8 cellular contexts compared by ENCODE assay signal in the genomic region with DNA sequence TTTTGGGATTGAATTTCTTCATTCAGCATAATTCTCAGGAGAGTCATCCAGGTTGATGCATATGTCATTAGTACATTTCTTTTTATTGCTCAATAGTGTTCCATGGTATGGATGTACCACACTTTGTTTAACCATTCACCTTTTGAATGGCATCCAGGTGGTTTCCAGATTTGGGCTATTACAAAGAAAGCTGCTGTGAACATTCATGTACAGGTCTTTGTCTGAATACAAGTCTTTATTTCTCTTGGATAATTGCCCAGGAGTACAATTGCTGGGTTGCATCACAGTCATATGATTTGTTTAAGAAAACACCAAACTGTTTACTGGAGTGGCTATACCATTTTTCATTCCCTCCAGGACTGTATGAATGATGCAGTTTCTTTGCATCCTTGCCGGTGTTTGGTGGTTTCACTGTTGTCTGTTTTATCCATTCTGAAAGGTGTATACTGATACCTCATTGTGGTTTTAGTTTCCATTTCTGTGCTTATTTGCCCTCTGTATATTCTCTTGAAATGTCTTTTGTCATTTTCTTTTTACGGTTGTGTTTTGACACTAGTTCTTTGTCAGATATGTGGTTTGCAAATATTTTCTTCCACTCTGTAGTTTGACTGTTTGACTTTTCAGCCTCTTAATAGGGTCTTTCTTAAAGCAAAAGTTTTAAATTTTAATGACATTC. TPM values are rescaled to one million over a fixed set of nuclear protein-coding genes. Genes with fewer than 3 reads are reported as not detected.
DNase-seq lines count a peak whose midpoint lies in the region; ATAC-seq and TF ChIP-seq lines count a peak whose summit lies in the region.

No MANE protein-coding gene starts in this region.

- TF ChIP-seq POLR2A in breast epithelium (IDR thresholded peaks at IDR 0.05), result no peak

- H3K27ac ChIP-seq in breast epithelium, result no peak overlapping the region
- peak overlapping the region; percentile 79 for H3K27ac ChIP-seq in epithelial cell of prostate
- no peak overlapping the region for H3K27ac ChIP-seq in upper lobe of right lung

- intact Hi-C loops in MCF 10A (cut with micrococcal nuclease) (no loop called here), breast epithelium (cut with DNase I; ENCODE audit: low total_unique reads) (no loop called here), upper lobe of right lung (cut with DNase I) (no loop called here)

- H3K27me3 ChIP-seq in breast epithelium, result no peaks in the 10 kb centered on the region
- H3K27me3 ChIP-seq in upper lobe of right lung, result no peaks in the 10 kb centered on the region

- peak overlapping the region; percentile 91 for H3K27ac Mint-ChIP-seq in MCF 10A (ENCODE audit: low read depth, unreplicated experiment)

- H3K9me3 Mint-ChIP-seq in MCF 10A (ENCODE audit: unreplicated experiment), result no peaks in the 10 kb centered on the region

- H3K27me3 Mint-ChIP-seq in MCF 10A (ENCODE audit: insufficient read depth, unreplicated experiment), result no peaks in the 10 kb centered on the region

- no TSS peak for BruUV-seq in MCF 10A (replicated peaks; lab: Mats Ljungman, UMichigan)

- ATAC-seq in HG02938 (IDR thresholded peaks at IDR 0.05; ENCODE audit: unreplicated experiment) (peak; percentile 99), upper lobe of right lung (no peak)

- H3K4me3 ChIP-seq in breast epithelium (no peak overlapping the region), upper lobe of right lung (no peak overlapping the region)

- CTCF ChIA-PET in MCF 10A (lab: Yijun Ruan, JAX), result no interaction called here

- H3K4me3 Mint-ChIP-seq in MCF 10A (ENCODE audit: unreplicated experiment), result peak overlapping the region; percentile 61

- DNase-seq in MCF 10A (ENCODE audit: unreplicated experiment) (peak; percentile 98), breast epithelium (ENCODE audit: low spot score in 2 of 2) (no peak), NCI-H2196 (lab: John Stamatoyannopoulos, UW; ENCODE audit: unreplicated experiment) (peak; percentile 76), epithelial cell of prostate (ENCODE audit: low read depth, low spot score) (peak; percentile 100), upper lobe of right lung (no peak), NCI-H187 treated with DMSO at 0.1 percent for 48 hours (lab: John Stamatoyannopoulos, UW) (no peak)
- DNase-seq in activated CD8-positive, alpha-beta memory T cell treated with anti-CD3 and anti-CD28 coated beads for 24 hours, result no peak

- peaks cover 31% of the 10 kb centered on the region for H3K4me1 Mint-ChIP-seq in MCF 10A (ENCODE audit: insufficient read depth, unreplicated experiment)

- H3K4me1 ChIP-seq in breast epithelium (peaks cover 0 to 4% of the 10 kb centered on the region in 2 donors), upper lobe of right lung (peaks cover 8% of the 10 kb centered on the region)

- H3K9me3 ChIP-seq in breast epithelium (no peaks in the 10 kb centered on the region), upper lobe of right lung (no peaks in the 10 kb centered on the region)

- H3K36me3 ChIP-seq in breast epithelium (peaks cover 6% of the 10 kb centered on the region), upper lobe of right lung (peaks cover 42% of the 10 kb centered on the region)

- POLR2A ChIA-PET in MCF 10A (lab: Yijun Ruan, JAX), result interaction anchor here (0.6 to 0.9 kb wide), 3 partner anchors 8 to 762 kb away, joined by 3 to 5 read pairs (median 3); a partner anchor contains a TSS

- no peak for TF ChIP-seq CTCF in MCF 10A (IDR thresholded peaks at IDR 0.05; ENCODE audit: unreplicated experiment)
- no peak for TF ChIP-seq CTCF in breast epithelium (IDR thresholded peaks at IDR 0.05)
- no peak for TF ChIP-seq CTCF in upper lobe of right lung (IDR thresholded peaks at IDR 0.05)

- H3K36me3 Mint-ChIP-seq in MCF 10A (ENCODE audit: insufficient read depth, unreplicated experiment), result peaks cover 41% of the 10 kb centered on the region

RNA-seq across cellular contexts. Expression of a gene that starts 8.8 kb away (rescaled TPM):
- total RNA-seq in MCF 10A (2022) (11.8 and 13.2 TPM in 2 replicates), breast epithelium (10 to 100 TPM; 13.0 to 27.2 (median 18.0) TPM), upper lobe of right lung (16.0 TPM)

Comparison
In these comparisons a context has a peak if more than half of its experiments do, and no peak if none do; other contexts are left out.
1. DNase-seq: peak in MCF 10A (single experiment), NCI-H2196 (single experiment) and epithelial cell of prostate (single experiment); none in breast epithelium (0 of 2), upper lobe of right lung (single experiment), activated CD8-positive, alpha-beta memory T cell treated with anti-CD3 and anti-CD28 coated beads for 24 hours (single experiment) and NCI-H187 treated with DMSO at 0.1 percent for 48 hours (single experiment).